Comparison of ENCODE assay signal across 11 cellular contexts in genomic region chr3:61236556-61236955, GRCh38. TPM values are rescaled to one million over a fixed set of nuclear protein-coding genes. Genes with fewer than 3 reads are reported as not detected.
DNase-seq lines count a peak whose midpoint lies in the region; ATAC-seq and TF ChIP-seq lines count a peak whose summit lies in the region.
"Had no signal": no experiment of that assay in that cellular context is flagged by ENCODE, and none has a peak within 500 bp of the region (broad histone marks: within the 10 kb centered on the region; RNA-seq: fewer than 3 reads in every experiment).

No MANE protein-coding gene starts in this region.

- H3K4me1 Mint-ChIP-seq in immature natural killer cell = no peaks in the 10 kb centered on the region

- H3K27me3 Mint-ChIP-seq in immature natural killer cell (ENCODE audit: low read depth in 3 of 3) = no peaks in the 10 kb centered on the region

- no peak overlapping the region for H3K27ac Mint-ChIP-seq in immature natural killer cell

- H3K36me3 Mint-ChIP-seq in immature natural killer cell = peaks cover 0 to under 1% (median 0%) of the 10 kb centered on the region in 3 donors

- H3K9me3 Mint-ChIP-seq in immature natural killer cell = no peaks in the 10 kb centered on the region

- H3K4me3 Mint-ChIP-seq in immature natural killer cell = no peak overlapping the region

- intact Hi-C loops in right cardiac atrium (cut with DNase I) (no loop called here), psoas muscle (cut with DNase I) (no loop called here)

- ATAC-seq in GM18868 (IDR thresholded peaks at IDR 0.05; ENCODE audit: unreplicated experiment) (peak; percentile 70), GM21529 (IDR thresholded peaks at IDR 0.05; ENCODE audit: unreplicated experiment) (peak; percentile 92), HG03354 (IDR thresholded peaks at IDR 0.05; ENCODE audit: poor library complexity, severe bottlenecking, unreplicated experiment) (peak; percentile 75), right cardiac atrium (peak; percentile 84 to 88), psoas muscle (no peak)

- H3K4me3 ChIP-seq in right cardiac atrium (ENCODE audit: low read length) = no peak overlapping the region
- no peak overlapping the region for H3K4me3 ChIP-seq in psoas muscle

- no peaks in the 10 kb centered on the region for H3K9me3 ChIP-seq in right cardiac atrium (ENCODE audit: control insufficient read depth, low read length)
- H3K9me3 ChIP-seq in psoas muscle = no peaks in the 10 kb centered on the region

- H3K4me1 ChIP-seq in right cardiac atrium (ENCODE audit: control insufficient read depth, insufficient read depth, low read length) = peaks cover 7% of the 10 kb centered on the region
- peaks cover 6% of the 10 kb centered on the region for H3K4me1 ChIP-seq in psoas muscle

- DNase-seq in right cardiac atrium (no peak), psoas muscle (no peak), NCI-H1694 treated with DMSO at 0.1 percent for 48 hours (lab: John Stamatoyannopoulos, UW) (no peak), HPDE6-E6E7 (ENCODE audit: extremely low spot score) (no peak), immature natural killer cell (no peak)
- DNase-seq: KBM-7, midbrain had no signal

- no peak overlapping the region for H3K27ac ChIP-seq in right cardiac atrium (ENCODE audit: low read length)
- no peak overlapping the region for H3K27ac ChIP-seq in psoas muscle
- H3K27ac ChIP-seq: epithelial cell of prostate had no signal

- H3K36me3 ChIP-seq in psoas muscle (ENCODE audit: insufficient read depth in 1 of 2, low read depth in 1 of 2) = no peaks in the 10 kb centered on the region

- TF ChIP-seq CTCF in psoas muscle (IDR thresholded peaks at IDR 0.05) = no peak

- H3K27me3 ChIP-seq in right cardiac atrium (ENCODE audit: control insufficient read depth, insufficient read depth) (no peaks in the 10 kb centered on the region), psoas muscle (ENCODE audit: insufficient read depth in 3 of 3, low read length in 2 of 3) (no peaks in the 10 kb centered on the region)

RNA-seq across cellular contexts. Expression of gene FHIT, which starts 14.7 kb away (rescaled TPM):
- 10 to 100 TPM; 18.2 to 25.8 (median 23.1) TPM for total RNA-seq in right cardiac atrium
- polyA plus RNA-seq in right cardiac atrium = 16.5 TPM
- total RNA-seq in psoas muscle = 10 to 100 TPM in 1 of 4 donors, 1 to 10 TPM in 3; 4.0 to 10.4 (median 6.2) TPM
- polyA plus RNA-seq in psoas muscle = 1 to 10 TPM in 2 of 3 donors, under 1 TPM in 1; 0.98 to 2.3 (median 2.1) TPM
- 1 to 10 TPM; 2.5 to 8.8 (median 3.9) TPM for polyA plus RNA-seq in immature natural killer cell

Comparison
In these comparisons a context has a peak if more than half of its experiments do, and no peak if none do; other contexts are left out.
1. ATAC-seq: peak in GM18868 (single experiment), GM21529 (single experiment), HG03354 (single experiment) and right cardiac atrium (2 of 2); none in psoas muscle (0 of 4).